10 cellular contexts compared by ENCODE assay signal in the genomic region with DNA sequence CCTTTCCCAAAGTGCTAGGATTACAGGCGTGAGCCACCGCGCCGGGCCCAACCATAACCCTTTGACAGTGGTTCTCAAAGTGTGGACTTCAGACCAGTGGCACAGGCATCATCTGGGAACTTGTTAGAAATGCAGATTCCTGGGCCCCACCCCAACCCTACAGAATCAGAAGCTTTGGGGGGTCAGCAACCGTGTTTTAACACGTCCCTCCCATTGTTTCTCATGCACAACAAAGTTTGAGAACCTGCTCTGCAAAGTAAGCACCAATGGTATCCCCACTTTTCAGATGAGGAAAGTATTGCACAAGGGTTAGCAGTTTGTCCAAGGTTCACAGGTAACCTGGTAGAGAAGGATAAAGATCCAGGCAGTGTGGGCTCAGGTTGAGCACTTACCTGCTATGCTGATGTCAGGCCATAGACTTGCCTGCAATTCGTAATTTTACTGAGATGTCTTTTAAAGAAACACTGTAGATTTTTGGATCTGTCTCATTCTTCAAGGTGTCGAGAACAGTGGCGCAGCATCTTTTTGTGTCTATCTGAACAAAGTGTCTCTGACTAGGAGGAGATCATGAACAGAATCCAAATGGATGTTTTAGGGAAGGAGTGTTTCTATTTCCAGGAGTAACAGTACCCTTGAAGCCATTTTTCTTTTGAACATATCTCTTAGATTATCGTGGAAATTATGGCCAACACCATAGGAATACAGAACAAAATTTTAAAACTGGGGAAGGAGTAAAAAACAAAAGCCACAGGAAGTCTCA. TPM values are rescaled to one million over a fixed set of nuclear protein-coding genes. Genes with fewer than 3 reads are reported as not detected.
DNase-seq lines count a peak whose midpoint lies in the region; ATAC-seq, FAIRE-seq and TF ChIP-seq lines count a peak whose summit lies in the region.
"Had no signal": no experiment of that assay in that cellular context is flagged by ENCODE, and none has a peak within 500 bp of the region (broad histone marks: within the 10 kb centered on the region; RNA-seq: fewer than 3 reads in every experiment).

No MANE protein-coding gene starts in this region.

- no peak for ATAC-seq in heart left ventricle

- no peak overlapping the region for H3K14ac ChIP-seq in H1 (ENCODE audit: insufficient read length)

- H3K79me2 ChIP-seq in H1 (ENCODE audit: control insufficient read depth in 1 of 2, insufficient read depth in 2 of 2, low read length in 2 of 2) (no peaks in the 10 kb centered on the region), neural progenitor cell (ENCODE audit: low read depth) (no peaks in the 10 kb centered on the region)

- TF ChIP-seq EP300 in H1 (IDR thresholded peaks at IDR 0.05; ENCODE audit: borderline replicate concordance in 1 of 2, low read depth in 2 of 2, low read length in 2 of 2): no peak

- H2BK15ac ChIP-seq in H1 (ENCODE audit: low read length): no peak overlapping the region

- no peak overlapping the region for H3K18ac ChIP-seq in H1 (ENCODE audit: extremely low read depth, low read length)

- H3K27me3 Mint-ChIP-seq in neural progenitor cell (ENCODE audit: insufficient read depth, low read depth) (peaks cover 62% of the 10 kb centered on the region), Calu3 (ENCODE audit: unreplicated experiment) (peaks cover 61% of the 10 kb centered on the region)

- no peaks in the 10 kb centered on the region for H3K9me3 Mint-ChIP-seq in neural progenitor cell
- no peaks in the 10 kb centered on the region for H3K9me3 Mint-ChIP-seq in Calu3 (ENCODE audit: low read depth, unreplicated experiment)

- peaks cover 26% of the 10 kb centered on the region for H3F3A ChIP-seq in neural progenitor cell (ENCODE audit: low read depth)

- H4K20me1 ChIP-seq in H1 (replicated peaks in 1 of 2; ENCODE audit: control insufficient read depth in 1 of 2, insufficient read depth in 2 of 2, low read length in 2 of 2) (peaks cover 0 to 2% of the 10 kb centered on the region in 2 experiments), neural progenitor cell (ENCODE audit: low read depth) (peaks cover 22% of the 10 kb centered on the region)

- no peak overlapping the region for H3K56ac ChIP-seq in H1 (replicated peaks; ENCODE audit: insufficient read length, low read depth, low read length)

- no peak overlapping the region for H2AK5ac ChIP-seq in H1 (ENCODE audit: low read depth, low read length)

- H3K4me2 ChIP-seq in H1 (ENCODE audit: insufficient read depth in 1 of 2, low read depth in 2 of 2, low read length in 2 of 2) (no peak overlapping the region; a peak in 1 of 4 replicates), neural progenitor cell (peak overlapping the region; percentile 97)

- POLR2A ChIA-PET in H1 (lab: Charles Lee; ENCODE audit: partially characterized antibody): no interaction called here

- DNase-seq in heart left ventricle (no peak), cardiac septum (ENCODE audit: low spot score) (no peak), H1 (ENCODE audit: low read depth in 1 of 2, low spot score in 2 of 2) (no peak), neural progenitor cell (ENCODE audit: low spot score) (no peak), uterus (no peak), SKM-1 (lab: John Stamatoyannopoulos, UW; ENCODE audit: unreplicated experiment) (no peak), SHP77 (lab: John Stamatoyannopoulos, UW) (no peak), Calu3 (no peak)
- DNase-seq: NCI-H2029, retina had no signal

- H4K91ac ChIP-seq in H1 (replicated peaks; ENCODE audit: insufficient read length, low read length): no peak overlapping the region

- H3K27me3 ChIP-seq in heart left ventricle (peaks cover 0 to 16% (median 0%) of the 10 kb centered on the region in 9 donors), H1 (replicated peaks in 1 of 4; ENCODE audit: control insufficient read depth in 3 of 4, extremely low read depth in 1 of 4, insufficient read depth in 3 of 4, low read length in 3 of 4) (peaks cover 0 to 37% (median 18%) of the 10 kb centered on the region in 4 experiments; a peak in 5 of 7 replicates), neural progenitor cell (peaks cover 71% of the 10 kb centered on the region), uterus (no peaks in the 10 kb centered on the region)

- no peak overlapping the region for H4K8ac ChIP-seq in H1 (ENCODE audit: extremely low read depth, insufficient read depth, low read length)

- no peak overlapping the region for H4K5ac ChIP-seq in H1 (ENCODE audit: insufficient read length, low read depth, low read length)

- BruUV-seq in Calu3 (replicated peaks; lab: Mats Ljungman, UMichigan): no TSS peak

- CTCF ChIA-PET in H1 (lab: Charles Lee; ENCODE audit: partially characterized antibody) (interaction anchor here (0.9 to 3.3 kb wide), 4 partner anchors 32 to 612 kb away, joined by 3 to 7 read pairs (median 3); no protein-coding TSS in a partner anchor), Calu3 (lab: Charles Lee) (no interaction called here)

- no peak overlapping the region for H2AFZ ChIP-seq in H1 (ENCODE audit: low read length)
- no peak overlapping the region for H2AFZ ChIP-seq in neural progenitor cell (replicated peaks)

- H2BK120ac ChIP-seq in H1 (replicated peaks; ENCODE audit: low read depth, low read length): no peak overlapping the region

- 0 out of 2 replicates have a peak overlapping the region, but pooled peaks have one; percentile 57 for H2BK20ac ChIP-seq in H1 (ENCODE audit: low read length)

- H3K23me2 ChIP-seq in H1 (ENCODE audit: low read depth, low read length): peaks cover 6% of the 10 kb centered on the region

- peaks cover 42% of the 10 kb centered on the region for H3K4me1 Mint-ChIP-seq in neural progenitor cell
- peaks cover 8% of the 10 kb centered on the region for H3K4me1 Mint-ChIP-seq in Calu3 (ENCODE audit: low read depth, unreplicated experiment)

- H3K4me1 ChIP-seq in heart left ventricle: peaks cover 0 to 49% (median 21%) of the 10 kb centered on the region in 12 donors
- peaks cover 2 to 8% (median 6%) of the 10 kb centered on the region in 4 experiments; a peak in 6 of 7 replicates for H3K4me1 ChIP-seq in H1 (replicated peaks in 1 of 4; ENCODE audit: control insufficient read depth in 3 of 4, insufficient read depth in 4 of 4, low read length in 3 of 4)
- H3K4me1 ChIP-seq in neural progenitor cell: peaks cover 41% of the 10 kb centered on the region
- peaks cover 0 to 4% of the 10 kb centered on the region in 2 donors for H3K4me1 ChIP-seq in uterus

- intact Hi-C loops in heart left ventricle (cut with DNase I): no loop called here
- intact Hi-C loops in cardiac septum (cut with DNase I): loop anchor here (5.0 kb wide), 1 partner anchor 47 kb away; no protein-coding TSS in a partner anchor
- intact Hi-C loops in uterus (cut with DNase I; ENCODE audit: low total_unique reads): no loop called here
- intact Hi-C loops in Calu3 (cut with micrococcal nuclease; ENCODE audit: unreplicated experiment): no loop called here

- no peak for FAIRE-seq in H1 (lab: Jason Lieb, UNC)

- H3K9me3 ChIP-seq in heart left ventricle (no peaks in the 10 kb centered on the region), H1 (ENCODE audit: insufficient read depth in 2 of 2, low read depth in 1 of 2, low read length in 1 of 2) (no peaks in the 10 kb centered on the region), neural progenitor cell (ENCODE audit: low read depth) (no peaks in the 10 kb centered on the region), uterus (no peaks in the 10 kb centered on the region)

- H3K4ac ChIP-seq in H1 (replicated peaks; ENCODE audit: insufficient read length, low read depth, low read length): no peak overlapping the region

- H2BK12ac ChIP-seq in H1 (ENCODE audit: low read depth, low read length): no peak overlapping the region

- WGBS in heart left ventricle, 4 donors: 83 to 88% (median 88%) methylated on average over 10 of the region's 10 CpGs
- WGBS in H1 (ENCODE audit: extremely low coverage in 1 of 2, insufficient coverage in 1 of 2, insufficient read length in 1 of 2, insufficient replicate concordance in 2 of 2, low coverage in 1 of 2, low lambda C conversion rate in 2 of 2, missing lambda C conversion rate in 1 of 2), 2 experiments: 91% methylated on average over 10 of the region's 10 CpGs; no CpG with 5 or more reads in 1 of the 2 experiments

- H3K4me3 ChIP-seq in heart left ventricle: peak overlapping the region in 6 of 12 donors; percentile 51 to 78 (median 58)
- no peak overlapping the region for H3K4me3 ChIP-seq in H1 (ENCODE audit: extremely low read depth in 1 of 4, insufficient read depth in 2 of 4, low read depth in 3 of 4, low read length in 4 of 4)
- H3K4me3 ChIP-seq in neural progenitor cell: no peak overlapping the region
- no peak overlapping the region for H3K4me3 ChIP-seq in uterus

- no peak overlapping the region for H3K9ac ChIP-seq in H1 (replicated peaks in 1 of 4; ENCODE audit: extremely low read depth in 1 of 4, low read depth in 3 of 4, low read length in 3 of 4)
- H3K9ac ChIP-seq in neural progenitor cell: no peak overlapping the region

- H3K79me1 ChIP-seq in H1 (ENCODE audit: low read depth, low read length): no peaks in the 10 kb centered on the region

- no peak for TF ChIP-seq RAD21 in H1 (IDR thresholded peaks at IDR 0.05 in 1 of 2, conservative IDR thresholded peaks at IDR 0.05 in 1 of 2; ENCODE audit: low read depth in 2 of 2, low read length in 2 of 2)

- no peak overlapping the region for H3K27ac Mint-ChIP-seq in neural progenitor cell
- no peak overlapping the region for H3K27ac Mint-ChIP-seq in Calu3 (ENCODE audit: unreplicated experiment)

- H3K4me3 Mint-ChIP-seq in neural progenitor cell: no peak overlapping the region
- no peak overlapping the region for H3K4me3 Mint-ChIP-seq in Calu3 (ENCODE audit: low read depth, unreplicated experiment)

- peak overlapping the region in 11 of 12 donors; percentile 2 to 77 (median 54) for H3K27ac ChIP-seq in heart left ventricle
- no peak overlapping the region for H3K27ac ChIP-seq in H1 (ENCODE audit: low read depth, low read length)
- H3K27ac ChIP-seq in neural progenitor cell: no peak overlapping the region
- peak overlapping the region; percentile 92 for H3K27ac ChIP-seq in uterus

- no peaks in the 10 kb centered on the region for H3K36me3 ChIP-seq in heart left ventricle
- H3K36me3 ChIP-seq in H1 (ENCODE audit: control insufficient read depth in 2 of 4, insufficient read depth in 4 of 4, low read length in 3 of 4): no peaks in the 10 kb centered on the region
- no peaks in the 10 kb centered on the region for H3K36me3 ChIP-seq in neural progenitor cell
- no peaks in the 10 kb centered on the region for H3K36me3 ChIP-seq in uterus

- no peak overlapping the region for H2BK5ac ChIP-seq in H1 (ENCODE audit: low read depth, low read length)

- H3K23ac ChIP-seq in H1 (ENCODE audit: insufficient read length): no peak overlapping the region

- H3K36me3 Mint-ChIP-seq in neural progenitor cell (no peaks in the 10 kb centered on the region), Calu3 (ENCODE audit: insufficient read depth, unreplicated experiment) (no peaks in the 10 kb centered on the region)

- TF ChIP-seq POLR2A in heart left ventricle (IDR thresholded peaks at IDR 0.05) (no peak), H1 (IDR thresholded peaks at IDR 0.05; ENCODE audit: control extremely low read depth in 1 of 2, low read depth in 2 of 2, low read length in 2 of 2) (no peak), uterus (IDR thresholded peaks at IDR 0.05) (no peak)

- no peak for TF ChIP-seq CTCF in heart left ventricle (IDR thresholded peaks at IDR 0.05)
- TF ChIP-seq CTCF in H1 (IDR thresholded peaks at IDR 0.05; ENCODE audit: control extremely low read depth in 1 of 3, insufficient read depth in 1 of 3, low read depth in 1 of 3, low read length in 3 of 3): no peak
- no peak for TF ChIP-seq CTCF in neural progenitor cell (IDR thresholded peaks at IDR 0.05)
- no peak for TF ChIP-seq CTCF in uterus (IDR thresholded peaks at IDR 0.05)
- TF ChIP-seq CTCF in Calu3 (IDR thresholded peaks at IDR 0.05; ENCODE audit: unreplicated experiment): no peak

RNA-seq across cellular contexts. Expression of a gene that starts 2.5 kb away (rescaled TPM):
- total RNA-seq in heart left ventricle (10 to 100 TPM; 12.7 to 35.2 (median 17.7) TPM), cardiac septum (14.6 TPM), neural progenitor cell (ENCODE audit: low replicate concordance) (1.5 and 3.6 TPM in 2 replicates), uterus (10 to 100 TPM in 3 of 4 donors, 1 to 10 TPM in 1; 1.3 to 74.1 (median 18.5) TPM), Calu3 (2022) (0.32 and 0.52 TPM in 2 replicates)
- polyA plus RNA-seq in heart left ventricle (1 to 10 TPM; 3.4 to 5.1 TPM), H1 (2011; rRNA removed) (1.3 and 1.8 TPM in 2 replicates)
- total RNA-seq in H1 (2021; fragmentation: NEBNext Ultra II Directional; extraction: Animal tissue kit (Norgen Biotek cat#: 25700)): 3.9 and 5.6 TPM in 2 replicates
- 1.6 TPM for polyA plus RNA-seq in H1 (2011; cell fraction: cytosol; rRNA removed)
- polyA plus RNA-seq in H1 (2011; cell fraction: nucleus; rRNA removed): 2.5 TPM
- 1.2 to 2.1 TPM (median 1.7 TPM) in 4 replicates for polyA plus RNA-seq in H1 (2012, experiment 1 of 2)
- polyA plus RNA-seq in H1 (2012, experiment 2 of 2): 0.73 TPM
- polyA plus RNA-seq in H1 (2013, experiment 1 of 2): 3.6 TPM
- 3.8 TPM for polyA plus RNA-seq in H1 (2013, experiment 2 of 2)
- polyA minus RNA-seq in H1 (2011; rRNA and poly(A)+ RNA removed): 3.2 and 6.7 TPM in 2 replicates
- polyA minus RNA-seq in H1 (2011; cell fraction: cytosol; rRNA and poly(A)+ RNA removed): 4.2 TPM
- 7.5 TPM for polyA minus RNA-seq in H1 (2011; cell fraction: nucleus; rRNA and poly(A)+ RNA removed)

RNA-seq across cellular contexts. Expression of a gene that starts 42.1 kb away (rescaled TPM):
- total RNA-seq in heart left ventricle (10 to 100 TPM; 13.6 to 26.0 (median 19.9) TPM), cardiac septum (11.1 TPM), neural progenitor cell (ENCODE audit: low replicate concordance) (18.5 and 21.3 TPM in 2 replicates), uterus (10 to 100 TPM in 2 of 4 donors, 1 to 10 TPM in 2; 8.2 to 30.9 (median 19.2) TPM), Calu3 (2022) (19.4 and 22.3 TPM in 2 replicates)
- polyA plus RNA-seq in heart left ventricle (10 to 100 TPM in 1 of 2 donors, 1 to 10 TPM in 1; 7.2 to 24.9 TPM), H1 (2011; rRNA removed) (7.5 and 10.7 TPM in 2 replicates)
- total RNA-seq in H1 (2021; fragmentation: NEBNext Ultra II Directional; extraction: Animal tissue kit (Norgen Biotek cat#: 25700)): 33.7 and 34.4 TPM in 2 replicates
- 11.5 TPM for polyA plus RNA-seq in H1 (2011; cell fraction: cytosol; rRNA removed)
- polyA plus RNA-seq in H1 (2011; cell fraction: nucleus; rRNA removed): 16.6 TPM
- polyA plus RNA-seq in H1 (2012, experiment 1 of 2): 14.1 to 27.9 TPM (median 17.1 TPM) in 4 replicates
- polyA plus RNA-seq in H1 (2012, experiment 2 of 2): 2.0 TPM
- 14.7 TPM for polyA plus RNA-seq in H1 (2013, experiment 1 of 2)
- polyA plus RNA-seq in H1 (2013, experiment 2 of 2): 14.9 TPM
- 11.1 and 13.8 TPM in 2 replicates for polyA minus RNA-seq in H1 (2011; rRNA and poly(A)+ RNA removed)
- polyA minus RNA-seq in H1 (2011; cell fraction: cytosol; rRNA and poly(A)+ RNA removed): 17.9 TPM
- 51.4 TPM for polyA minus RNA-seq in H1 (2011; cell fraction: nucleus; rRNA and poly(A)+ RNA removed)

Comparison
In these comparisons a context has a peak if more than half of its experiments do, and no peak if none do; other contexts are left out.
1. H3K27ac ChIP-seq: peak in heart left ventricle (11 of 12) and uterus (2 of 2); none in H1 (single experiment) and neural progenitor cell (single experiment).